15 cellular contexts compared by ENCODE assay signal in genomic region chr6:47180633-47181032, GRCh38.
DNase-seq lines count a peak whose midpoint lies in the region; ATAC-seq, FAIRE-seq and TF ChIP-seq lines count a peak whose summit lies in the region.
"Had no signal": no experiment of that assay in that cellular context is flagged by ENCODE, and none has a peak within 500 bp of the region (broad histone marks: within the 10 kb centered on the region; RNA-seq: fewer than 3 reads in every experiment).

No MANE protein-coding gene starts in this region.

- DNase-seq in A549 (ENCODE audit: low read depth in 1 of 2, low spot score in 1 of 2) (peak; percentile 36 to 84), ELR (ENCODE audit: low read depth) (peak; percentile 93), Panc1 (ENCODE audit: low read depth, low spot score) (no peak), fibroblast of mammary gland (ENCODE audit: low read depth) (peak; percentile 90), mesothelial cell of epicardium (ENCODE audit: low spot score in 2 of 2, unreplicated experiment in 2 of 2) (no peak), HTR-8/SVneo (ENCODE audit: insufficient read length, low spot score) (no peak)
- no peak for DNase-seq in CD4-positive, alpha-beta T cell
- DNase-seq: activated B cell treated with CpG ODN at 0.5 μM for 24 hours, C1 segment of cervical spinal cord, glutamatergic neuron, NCI-H2029 treated with DMSO at 0.1 percent for 48 hours, psoas muscle had no signal

- 0% methylated on average over 2 of the region's 2 CpGs for WGBS in A549 (ENCODE audit: missing lambda C conversion rate)

- H3K27ac ChIP-seq in A549: peak overlapping the region; percentile 65 to 78; a peak in 5 of 6 replicates
- H3K27ac ChIP-seq in Panc1 (ENCODE audit: low read length): no peak overlapping the region
- no peak overlapping the region for H3K27ac ChIP-seq in CD4-positive, alpha-beta T cell (ENCODE audit: low read depth, low read length)
- H3K27ac ChIP-seq: psoas muscle had no signal

- no peak overlapping the region for H3K27ac Mint-ChIP-seq in mesothelial cell of epicardium
- H3K27ac Mint-ChIP-seq in CD4-positive, alpha-beta T cell: no peak overlapping the region
- H3K27ac Mint-ChIP-seq: activated B cell treated with CpG ODN at 0.5 μM for 24 hours; activated T-helper 17 cell treated with anti-CD3 and anti-CD28 coated beads, Interleukin-2, amount 50 U/mL, for 72 hours had no signal

- intact Hi-C loops in Panc1 (cut with micrococcal nuclease; ENCODE audit: unreplicated experiment): no loop called here
- intact Hi-C loops in CD4-positive, alpha-beta T cell (cut with DNase I, micrococcal nuclease): no loop called here

- H3K4me1 Mint-ChIP-seq in mesothelial cell of epicardium: no peaks in the 10 kb centered on the region
- no peaks in the 10 kb centered on the region for H3K4me1 Mint-ChIP-seq in CD4-positive, alpha-beta T cell (ENCODE audit: low read depth)
- H3K4me1 Mint-ChIP-seq: activated B cell treated with CpG ODN at 0.5 μM for 24 hours; activated T-helper 17 cell treated with anti-CD3 and anti-CD28 coated beads, Interleukin-2, amount 50 U/mL, for 72 hours had no signal

- peak; percentile 16 to 62; a peak in 3 of 5 replicates for TF ChIP-seq EP300 in A549 (IDR thresholded peaks at IDR 0.05)

- 0 out of 3 replicates have a peak, but pooled peaks cover 6% of the 10 kb centered on the region for H3K9me3 ChIP-seq in A549
- no peaks in the 10 kb centered on the region for H3K9me3 ChIP-seq in Panc1 (ENCODE audit: control insufficient read depth, insufficient read depth, low read depth, low read length)
- H3K9me3 ChIP-seq in CD4-positive, alpha-beta T cell (ENCODE audit: control insufficient read depth, low read length): no peaks in the 10 kb centered on the region
- H3K9me3 ChIP-seq: psoas muscle had no signal

- peak; percentile 99 for ATAC-seq in A549
- peak; percentile 82 for ATAC-seq in Panc1
- no peak for ATAC-seq in HG02870 (IDR thresholded peaks at IDR 0.05; ENCODE audit: unreplicated experiment)
- ATAC-seq in CD4-positive, alpha-beta T cell (ENCODE audit: poor library complexity): no peak
- ATAC-seq: activated T-helper 17 cell treated with anti-CD3 and anti-CD28 coated beads, Interleukin-2, amount 50 U/mL, for 72 hours; psoas muscle had no signal

- TF ChIP-seq CTCF in A549 (IDR thresholded peaks at IDR 0.05) (no peak), Panc1 (IDR thresholded peaks at IDR 0.05) (no peak), fibroblast of mammary gland (conservative IDR thresholded peaks at IDR 0.05; ENCODE audit: control insufficient read depth, insufficient read depth, low read depth, low read length) (no peak), mesothelial cell of epicardium (IDR thresholded peaks at IDR 0.05; ENCODE audit: unreplicated experiment) (no peak)
- no peak for TF ChIP-seq CTCF in CD4-positive, alpha-beta T cell (IDR thresholded peaks at IDR 0.05)

- POLR2A ChIA-PET in A549 (lab: Yijun Ruan, JAX) (no interaction called here), Panc1 (lab: Charles Lee) (no interaction called here)
- POLR2A ChIA-PET in CD4-positive, alpha-beta T cell (lab: Charles Lee): no interaction called here

- in situ Hi-C loops in Panc1 (cut with HindIII; ENCODE audit: low pct_unique_long_range_greater_than_20kb, low sequenced_read_pairs): no loop called here

- peaks cover 22% of the 10 kb centered on the region for H3K9me3 Mint-ChIP-seq in mesothelial cell of epicardium
- no peaks in the 10 kb centered on the region for H3K9me3 Mint-ChIP-seq in CD4-positive, alpha-beta T cell
- H3K9me3 Mint-ChIP-seq: activated B cell treated with CpG ODN at 0.5 μM for 24 hours had no signal

- no peaks in the 10 kb centered on the region for H3K27me3 Mint-ChIP-seq in mesothelial cell of epicardium (ENCODE audit: low read depth)
- H3K27me3 Mint-ChIP-seq in CD4-positive, alpha-beta T cell: no peaks in the 10 kb centered on the region
- H3K27me3 Mint-ChIP-seq: activated B cell treated with CpG ODN at 0.5 μM for 24 hours had no signal

- BruUV-seq in Panc1 (replicated peaks; lab: Mats Ljungman, UMichigan): no TSS peak

- CTCF ChIA-PET in A549 (lab: Yijun Ruan, JAX): interaction anchor here (1.7 kb wide), 1 partner anchor 83 kb away, joined by 4 read pairs; no protein-coding TSS in a partner anchor
- CTCF ChIA-PET in Panc1 (lab: Charles Lee): no interaction called here
- CTCF ChIA-PET in CD4-positive, alpha-beta T cell (lab: Charles Lee): no interaction called here

- peak overlapping the region; percentile 59 for H3K4me2 ChIP-seq in A549

- H3K27me3 ChIP-seq in Panc1 (ENCODE audit: control insufficient read depth, insufficient read depth, low read length): no peaks in the 10 kb centered on the region
- no peaks in the 10 kb centered on the region for H3K27me3 ChIP-seq in CD4-positive, alpha-beta T cell (ENCODE audit: control insufficient read depth, insufficient read depth, low read length)

- no peaks in the 10 kb centered on the region for H3K36me3 Mint-ChIP-seq in mesothelial cell of epicardium
- H3K36me3 Mint-ChIP-seq in CD4-positive, alpha-beta T cell (ENCODE audit: low read depth): no peaks in the 10 kb centered on the region

- no peaks in the 10 kb centered on the region for H3K36me3 ChIP-seq in Panc1 (ENCODE audit: control insufficient read depth, insufficient read depth, low read length)

- TF ChIP-seq RAD21 in A549 (conservative IDR thresholded peaks at IDR 0.05 in 1 of 2, IDR thresholded peaks at IDR 0.05 in 1 of 2): peak; percentile 34 to 45; a peak in 4 of 5 replicates

- H3K4me3 Mint-ChIP-seq in mesothelial cell of epicardium: no peak overlapping the region
- H3K4me3 Mint-ChIP-seq in CD4-positive, alpha-beta T cell: no peak overlapping the region
- H3K4me3 Mint-ChIP-seq: activated B cell treated with CpG ODN at 0.5 μM for 24 hours; activated T-helper 17 cell treated with anti-CD3 and anti-CD28 coated beads, Interleukin-2, amount 50 U/mL, for 72 hours had no signal

- FAIRE-seq in A549 (lab: Jason Lieb, UNC) (no peak), HTR-8/SVneo (lab: Jason Lieb, UNC) (no peak)
- FAIRE-seq: colon had no signal

- H3K4me3 ChIP-seq in A549 (no peak overlapping the region), Panc1 (ENCODE audit: low read depth in 2 of 2, low read length in 2 of 2) (no peak overlapping the region), fibroblast of mammary gland (ENCODE audit: control insufficient read depth, low read depth, low read length) (no peak overlapping the region)
- H3K4me3 ChIP-seq: psoas muscle had no signal

- peaks cover 16% of the 10 kb centered on the region for H3K4me1 ChIP-seq in A549
- H3K4me1 ChIP-seq in Panc1 (ENCODE audit: control insufficient read depth, insufficient read depth, low read length): no peaks in the 10 kb centered on the region
- H3K4me1 ChIP-seq: psoas muscle had no signal

- no peak for TF ChIP-seq POLR2A in A549 (IDR thresholded peaks at IDR 0.05; ENCODE audit: low read length)

TF ChIP-seq in A549, 52 proteins besides CTCF, POLR2A, EP300 and RAD21:
- no peak for TF ChIP-seq HOXA7 (CRISPR knock-in tag; IDR thresholded peaks at IDR 0.05)
- peak; percentile 69 for TF ChIP-seq GATA3 (IDR thresholded peaks at IDR 0.05; ENCODE audit: borderline replicate concordance)
- peak; percentile 83 for TF ChIP-seq JUNB (IDR thresholded peaks at IDR 0.05)
- TF ChIP-seq CEBPB (IDR thresholded peaks at IDR 0.05): no peak
- TF ChIP-seq, protein P1, sequence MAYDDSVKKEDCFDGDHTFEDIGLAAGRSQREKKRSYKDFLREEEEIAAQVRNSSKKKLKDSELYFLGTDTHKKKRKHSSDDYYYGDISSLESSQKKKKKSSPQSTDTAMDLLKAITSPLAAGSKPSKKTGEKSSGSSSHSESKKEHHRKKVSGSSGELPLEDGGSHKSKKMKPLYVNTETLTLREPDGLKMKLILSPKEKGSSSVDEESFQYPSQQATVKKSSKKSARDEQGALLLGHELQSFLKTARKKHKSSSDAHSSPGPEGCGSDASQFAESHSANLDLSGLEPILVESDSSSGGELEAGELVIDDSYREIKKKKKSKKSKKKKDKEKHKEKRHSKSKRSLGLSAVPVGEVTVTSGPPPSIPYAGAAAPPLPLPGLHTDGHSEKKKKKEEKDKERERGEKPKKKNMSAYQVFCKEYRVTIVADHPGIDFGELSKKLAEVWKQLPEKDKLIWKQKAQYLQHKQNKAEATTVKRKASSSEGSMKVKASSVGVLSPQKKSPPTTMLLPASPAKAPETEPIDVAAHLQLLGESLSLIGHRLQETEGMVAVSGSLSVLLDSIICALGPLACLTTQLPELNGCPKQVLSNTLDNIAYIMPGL (CRISPR knock-in tag; IDR thresholded peaks at IDR 0.05; ENCODE audit: borderline replicate concordance): no peak
- TF ChIP-seq ZNF302 (CRISPR knock-in tag; IDR thresholded peaks at IDR 0.05): no peak
- no peak for TF ChIP-seq CHD4 (IDR thresholded peaks at IDR 0.05; ENCODE audit: borderline replicate concordance)
- peak; percentile 63; the same call in 1 of the 2 replicates for TF ChIP-seq FOSL2 (IDR thresholded peaks at IDR 0.05)
- peak; percentile 91 for TF ChIP-seq FOSL2 (CRISPR knock-in tag; IDR thresholded peaks at IDR 0.05)
- peak; percentile 46; the same call in 2 of the 3 replicates for TF ChIP-seq SMC3 (IDR thresholded peaks at IDR 0.05)
- 0 out of 5 replicates have a peak, but pooled peaks of 1 of the 2 experiments have one; percentile 40 for TF ChIP-seq JUN (IDR thresholded peaks at IDR 0.05)
- no peak for TF ChIP-seq CHD2 (IDR thresholded peaks at IDR 0.05; ENCODE audit: low read length, partially characterized antibody)
- TF ChIP-seq TFCP2L1 (CRISPR knock-in tag; IDR thresholded peaks at IDR 0.05): no peak
- TF ChIP-seq EHF (CRISPR knock-in tag; IDR thresholded peaks at IDR 0.05): no peak

Comparison
In these comparisons a context has a peak if more than half of its experiments do, and no peak if none do; other contexts are left out.
1. ATAC-seq: peak in A549 (2 of 2) and Panc1 (single experiment); none in HG02870 (single experiment) and CD4-positive, alpha-beta T cell (single experiment).
2. DNase-seq: peak in A549 (2 of 2), ELR (single experiment) and fibroblast of mammary gland (single experiment); none in Panc1 (single experiment), mesothelial cell of epicardium (0 of 2), CD4-positive, alpha-beta T cell (0 of 10) and HTR-8/SVneo (single experiment).
3. H3K27ac ChIP-seq: peak in A549 (2 of 2); none in Panc1 (single experiment) and CD4-positive, alpha-beta T cell (single experiment).